In genomic region chr2:189116984-189117383, GRCh38 we compare ENCODE assay signal across 29 cellular contexts.
DNase-seq lines count a peak whose midpoint lies in the region; ATAC-seq, FAIRE-seq and TF ChIP-seq lines count a peak whose summit lies in the region.
"Had no signal": no experiment of that assay in that cellular context is flagged by ENCODE, and none has a peak within 500 bp of the region (broad histone marks: within the 10 kb centered on the region; RNA-seq: fewer than 3 reads in every experiment).

No MANE protein-coding gene starts in this region.

- H3K36me3 Mint-ChIP-seq in astrocyte (ENCODE audit: low read depth, unreplicated experiment) (peaks cover under 1% of the 10 kb centered on the region), endodermal cell (ENCODE audit: low read depth) (no peaks in the 10 kb centered on the region), Calu3 (ENCODE audit: insufficient read depth, unreplicated experiment) (no peaks in the 10 kb centered on the region)
- H3K36me3 Mint-ChIP-seq: natural killer cell had no signal

- no TSS peak for BruUV-seq in Calu3 (replicated peaks; lab: Mats Ljungman, UMichigan)

- H3K36me3 ChIP-seq in astrocyte (ENCODE audit: insufficient read depth, low read length) (no peaks in the 10 kb centered on the region), endodermal cell (ENCODE audit: control insufficient read depth, insufficient read depth, low read length) (peaks cover 7% of the 10 kb centered on the region), gastroesophageal sphincter (no peaks in the 10 kb centered on the region)
- H3K36me3 ChIP-seq: BLaER1 treated with 17β-estradiol and CSF1 and Interleukin-3, amounts not matched to agents 10 nM and 100 nM; breast epithelium; colonic mucosa; suprapubic skin had no signal

- H3K27me3 Mint-ChIP-seq in astrocyte (ENCODE audit: low read depth, unreplicated experiment) (no peaks in the 10 kb centered on the region), endodermal cell (ENCODE audit: insufficient read depth) (no peaks in the 10 kb centered on the region), Calu3 (ENCODE audit: unreplicated experiment) (no peaks in the 10 kb centered on the region)

- intact Hi-C loops in Calu3 (cut with micrococcal nuclease; ENCODE audit: unreplicated experiment), result no loop called here

- FAIRE-seq in A549 (lab: Jason Lieb, UNC) (no peak), HTR-8/SVneo (lab: Jason Lieb, UNC) (peak; percentile 46), astrocyte (lab: Jason Lieb, UNC) (peak; percentile 43)
- FAIRE-seq: kidney had no signal

- peaks cover 6% of the 10 kb centered on the region for H4K20me1 ChIP-seq in astrocyte (ENCODE audit: insufficient read depth, low read length)
- H4K20me1 ChIP-seq: BLaER1 treated with 17β-estradiol and CSF1 and Interleukin-3, amounts not matched to agents 10 nM and 100 nM had no signal

- TF ChIP-seq POLR2A in A549 (IDR thresholded peaks at IDR 0.05; ENCODE audit: low read length) (no peak), gastroesophageal sphincter (IDR thresholded peaks at IDR 0.05) (no peak)

- H3K4me3 ChIP-seq in A549, result no peak overlapping the region
- no peak overlapping the region for H3K4me3 ChIP-seq in astrocyte (ENCODE audit: insufficient read depth, low read depth, low read length)
- no peak overlapping the region for H3K4me3 ChIP-seq in endodermal cell (ENCODE audit: low read length)
- no peak overlapping the region for H3K4me3 ChIP-seq in gastroesophageal sphincter
- H3K4me3 ChIP-seq: BLaER1 treated with 17β-estradiol and CSF1 and Interleukin-3, amounts not matched to agents 10 nM and 100 nM; breast epithelium; colonic mucosa; suprapubic skin had no signal

- H3K9ac ChIP-seq in astrocyte (ENCODE audit: low read length), result no peak overlapping the region
- no peak overlapping the region for H3K9ac ChIP-seq in endodermal cell (ENCODE audit: extremely low read depth, low read length, poor library complexity, severe bottlenecking)
- H3K9ac ChIP-seq: BLaER1 treated with 17β-estradiol and CSF1 and Interleukin-3, amounts not matched to agents 10 nM and 100 nM; KMS-11 had no signal

- H3K27me3 ChIP-seq in astrocyte (ENCODE audit: insufficient read depth, low read length) (no peaks in the 10 kb centered on the region), endodermal cell (ENCODE audit: control insufficient read depth, insufficient read depth, low read length, poor library complexity, severe bottlenecking) (no peaks in the 10 kb centered on the region), gastroesophageal sphincter (no peaks in the 10 kb centered on the region)
- H3K27me3 ChIP-seq: BLaER1 treated with 17β-estradiol and CSF1 and Interleukin-3, amounts not matched to agents 10 nM and 100 nM; breast epithelium; colonic mucosa; suprapubic skin had no signal

- H3K79me2 ChIP-seq in astrocyte (ENCODE audit: insufficient read depth, low read length), result peaks cover 93% of the 10 kb centered on the region

- H3K9me3 Mint-ChIP-seq in astrocyte (ENCODE audit: unreplicated experiment), result peaks cover 2% of the 10 kb centered on the region
- H3K9me3 Mint-ChIP-seq in endodermal cell, result no peaks in the 10 kb centered on the region
- H3K9me3 Mint-ChIP-seq in Calu3 (ENCODE audit: low read depth, unreplicated experiment), result no peaks in the 10 kb centered on the region

- POLR2A ChIA-PET in A549 (lab: Yijun Ruan, JAX), result interaction anchor here (1.0 to 1.6 kb wide), 2 partner anchors 169 to 171 kb away, joined by 3 read pairs; no protein-coding TSS in a partner anchor

- CTCF ChIA-PET in A549 (lab: Yijun Ruan, JAX), result interaction anchor here (1.0 to 2.0 kb wide), 4 partner anchors 23 to 171 kb away, joined by 3 to 8 read pairs (median 6); no protein-coding TSS in a partner anchor
- CTCF ChIA-PET in Calu3 (lab: Charles Lee), result no interaction called here

- H3K9me3 ChIP-seq in A549 (no peaks in the 10 kb centered on the region), astrocyte (ENCODE audit: insufficient read depth, low read depth, low read length) (no peaks in the 10 kb centered on the region), endodermal cell (ENCODE audit: control insufficient read depth, low read length) (no peaks in the 10 kb centered on the region), gastroesophageal sphincter (no peaks in the 10 kb centered on the region)
- H3K9me3 ChIP-seq: BLaER1 treated with 17β-estradiol and CSF1 and Interleukin-3, amounts not matched to agents 10 nM and 100 nM; breast epithelium; Caco-2; colonic mucosa; suprapubic skin had no signal

- ATAC-seq in A549, result peak in 1 of 2 experiments; percentile 11; a peak in 1 of 6 replicates
- no peak for ATAC-seq in gastroesophageal sphincter
- ATAC-seq: activated CD8-positive, alpha-beta T cell treated with anti-CD3 and anti-CD28 coated beads, Interleukin-2, amount 10 ng/mL, durations not matched to agents 7 days and 5 days; HCT116; natural killer cell had no signal

- TF ChIP-seq RAD21 in A549 (conservative IDR thresholded peaks at IDR 0.05 in 1 of 2, IDR thresholded peaks at IDR 0.05 in 1 of 2), result no peak

- 31% methylated on average over 1 of the region's 1 CpG for WGBS in A549 (ENCODE audit: missing lambda C conversion rate)
- 93 to 100% methylated on average over 1 of the region's 1 CpG for WGBS in endodermal cell (ENCODE audit: insufficient coverage in 1 of 2, insufficient read length in 1 of 2), 2 experiments
- WGBS in gastroesophageal sphincter (ENCODE audit: low coverage in 1 of 2), 2 donors, result 29 to 30% methylated on average over 1 of the region's 1 CpG

- TF ChIP-seq EP300 in A549 (IDR thresholded peaks at IDR 0.05), result no peak
- TF ChIP-seq EP300 in gastroesophageal sphincter (IDR thresholded peaks at IDR 0.05), result no peak

- DNase-seq in A549 (ENCODE audit: low read depth in 1 of 2, low spot score in 1 of 2), result no peak
- no peak for DNase-seq in HTR-8/SVneo (ENCODE audit: insufficient read length, low spot score)
- DNase-seq in astrocyte (ENCODE audit: low read depth), result no peak
- DNase-seq in iris pigment epithelial cell (ENCODE audit: low read depth), result peak; percentile 59
- DNase-seq in SHP77 (lab: John Stamatoyannopoulos, UW), result no peak
- DNase-seq in endodermal cell, result no peak
- DNase-seq in Calu3, result no peak
- DNase-seq: activated CD8-positive, alpha-beta T cell treated with anti-CD3 and anti-CD28 coated beads, Interleukin-2, amount 10 ng/mL, durations not matched to agents 7 days and 5 days; activated effector memory CD4-positive, alpha-beta T cell treated with Interleukin-2 at 50 U/mL for 16 hours; amygdala; Caco-2; colonic mucosa; DMS79; effector memory CD4-positive, alpha-beta T cell; GF-D8; kidney; natural killer cell; NCI-H1436 treated with DMSO at 0.1 percent for 48 hours; NCI-H2107; NCI-H446; NCI-H82; retina; T-helper 2 cell had no signal

- TF ChIP-seq CTCF in A549 (IDR thresholded peaks at IDR 0.05) (no peak), astrocyte (IDR thresholded peaks at IDR 0.05; ENCODE audit: insufficient read depth, low read depth, low read length) (no peak), endodermal cell (conservative IDR thresholded peaks at IDR 0.05) (no peak), gastroesophageal sphincter (IDR thresholded peaks at IDR 0.05) (no peak), Calu3 (IDR thresholded peaks at IDR 0.05; ENCODE audit: unreplicated experiment) (no peak)

- peak overlapping the region; percentile 17; the same call in 1 of the 3 replicates for H3K4me2 ChIP-seq in A549
- no peak overlapping the region for H3K4me2 ChIP-seq in astrocyte (ENCODE audit: low read length)
- H3K4me2 ChIP-seq: BLaER1 treated with 17β-estradiol and CSF1 and Interleukin-3, amounts not matched to agents 10 nM and 100 nM; KMS-11 had no signal

- H3K4me1 ChIP-seq in A549, result peaks cover 79% of the 10 kb centered on the region
- H3K4me1 ChIP-seq in astrocyte (ENCODE audit: insufficient read depth, low read length), result peaks cover 17% of the 10 kb centered on the region
- H3K4me1 ChIP-seq in endodermal cell (ENCODE audit: control insufficient read depth, insufficient read depth, low read length), result no peaks in the 10 kb centered on the region
- peaks cover 0 to 38% (median 5%) of the 10 kb centered on the region in 3 donors for H3K4me1 ChIP-seq in gastroesophageal sphincter
- H3K4me1 ChIP-seq: BLaER1 treated with 17β-estradiol and CSF1 and Interleukin-3, amounts not matched to agents 10 nM and 100 nM; Caco-2; colonic mucosa had no signal

- H3K27ac Mint-ChIP-seq in astrocyte (ENCODE audit: unreplicated experiment), result peak overlapping the region; percentile 23
- H3K27ac Mint-ChIP-seq in endodermal cell, result no peak overlapping the region
- no peak overlapping the region for H3K27ac Mint-ChIP-seq in Calu3 (ENCODE audit: unreplicated experiment)
- H3K27ac Mint-ChIP-seq: activated CD8-positive, alpha-beta T cell treated with anti-CD3 and anti-CD28 coated beads, Interleukin-2, amount 10 ng/mL, durations not matched to agents 7 days and 5 days; natural killer cell had no signal

- peaks cover 44% of the 10 kb centered on the region for H3K4me1 Mint-ChIP-seq in astrocyte (ENCODE audit: low read depth, unreplicated experiment)
- H3K4me1 Mint-ChIP-seq in endodermal cell, result peaks cover 16% of the 10 kb centered on the region
- no peaks in the 10 kb centered on the region for H3K4me1 Mint-ChIP-seq in Calu3 (ENCODE audit: low read depth, unreplicated experiment)
- H3K4me1 Mint-ChIP-seq: natural killer cell had no signal

- H3K27ac ChIP-seq in A549 (peak overlapping the region; percentile 26 to 50; a peak in 3 of 6 replicates), astrocyte (ENCODE audit: low read depth, low read length) (no peak overlapping the region), endodermal cell (ENCODE audit: low read depth, low read length) (no peak overlapping the region), gastroesophageal sphincter (no peak overlapping the region)
- H3K27ac ChIP-seq: BLaER1 treated with 17β-estradiol and CSF1 and Interleukin-3, amounts not matched to agents 10 nM and 100 nM; colonic mucosa; KMS-11; suprapubic skin had no signal

- no peak overlapping the region for H3K4me3 Mint-ChIP-seq in astrocyte (ENCODE audit: unreplicated experiment)
- H3K4me3 Mint-ChIP-seq in endodermal cell, result no peak overlapping the region
- H3K4me3 Mint-ChIP-seq in Calu3 (ENCODE audit: low read depth, unreplicated experiment), result no peak overlapping the region
- H3K4me3 Mint-ChIP-seq: activated CD8-positive, alpha-beta T cell treated with anti-CD3 and anti-CD28 coated beads, Interleukin-2, amount 10 ng/mL, durations not matched to agents 7 days and 5 days; natural killer cell had no signal

- no peak overlapping the region for H2AFZ ChIP-seq in astrocyte (ENCODE audit: low read depth, low read length)

TF ChIP-seq in A549, 52 proteins besides CTCF, POLR2A, EP300 and RAD21 (continues in another document):
- TF ChIP-seq TP53 (CRISPR knock-in tag; IDR thresholded peaks at IDR 0.05) (no peak), RARB (CRISPR knock-in tag; IDR thresholded peaks at IDR 0.05) (no peak), USF2 (IDR thresholded peaks at IDR 0.05) (no peak)

Comparison
In these comparisons a context has a peak if more than half of its experiments do, and no peak if none do; other contexts are left out.
1. H3K27ac ChIP-seq: peak in A549 (2 of 2); none in astrocyte (single experiment), endodermal cell (single experiment) and gastroesophageal sphincter (0 of 4).